ENCODE assay signal across 8 cellular contexts in the genomic region with DNA sequence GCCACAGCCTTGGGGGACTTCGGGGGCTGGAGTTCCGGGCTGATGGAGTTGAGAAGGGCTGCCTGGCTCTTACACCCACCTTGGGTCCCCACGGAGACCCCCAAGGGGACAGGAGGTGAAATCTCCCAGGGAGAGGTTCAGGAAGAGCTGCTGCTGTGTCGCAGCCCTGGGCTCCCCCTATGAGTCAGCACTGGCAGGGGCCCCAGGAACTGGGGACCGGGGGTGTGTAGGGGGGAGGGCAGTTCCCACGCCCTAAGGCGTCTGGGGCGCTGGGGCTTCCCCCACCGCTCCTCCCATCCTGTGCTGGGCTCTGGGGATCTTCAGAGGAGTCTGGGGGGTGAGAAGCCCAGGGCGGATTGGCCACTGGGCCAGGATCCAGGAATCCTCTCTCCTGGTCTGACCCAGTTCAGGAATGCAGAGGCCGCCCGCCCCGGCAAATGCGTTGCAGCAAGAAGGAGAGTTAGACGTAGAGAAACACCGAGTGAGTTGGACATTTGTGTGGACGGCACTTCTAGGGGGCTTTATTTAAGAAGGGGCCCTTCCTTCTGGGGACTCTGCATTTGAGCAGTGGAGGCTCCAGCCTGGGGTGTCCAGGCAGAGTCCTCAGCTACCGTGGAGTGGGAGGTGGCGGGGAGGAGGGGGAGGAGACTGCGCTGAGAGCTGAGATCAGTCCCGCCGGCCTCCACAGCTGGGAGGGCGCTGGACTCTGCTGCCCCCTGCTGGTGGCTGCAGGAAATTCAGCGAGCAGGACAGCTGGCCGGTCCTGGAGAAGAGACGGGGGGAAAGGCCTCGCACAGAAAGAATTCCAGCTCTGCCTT. TPM values are rescaled to one million over a fixed set of nuclear protein-coding genes. Genes with fewer than 3 reads are reported as not detected.
A peak's percentile ranks its signal among the peaks of the same experiment; 100 is the strongest.
DNase-seq lines count a peak whose midpoint lies in the region; ATAC-seq, FAIRE-seq and TF ChIP-seq lines count a peak whose summit lies in the region.

No MANE protein-coding gene starts in this region.

- TF ChIP-seq RAD21 in SK-N-SH (IDR thresholded peaks at IDR 0.05; ENCODE audit: low read length), result peak; percentile 95

- peak; percentile 84 to 93 (median 90) for ATAC-seq in pancreas

- H3K27ac ChIP-seq in SK-N-SH (ENCODE audit: low read depth in 2 of 2, low read length in 1 of 2) (peak overlapping the region; percentile 82 to 98), pancreas (peak overlapping the region; percentile 59 to 87 (median 75)), thyroid gland (peak overlapping the region; percentile 75 to 92 (median 89))

- CTCF ChIA-PET in SK-N-SH (lab: Yijun Ruan, JAX), result interaction anchor here (0.6 to 8.2 kb wide), 35 partner anchors 9 to 273 kb away, joined by 3 to 133 read pairs (median 6); partner anchors contain the start of genes C19orf53, MRI1 and ZSWIM4

- no peak for FAIRE-seq in pancreas (lab: Jason Lieb, UNC)

- H3K9me3 ChIP-seq in SK-N-SH (no peaks in the 10 kb centered on the region), pancreas (no peaks in the 10 kb centered on the region), thyroid gland (no peaks in the 10 kb centered on the region)

- H3K4me3 ChIP-seq in LNCaP clone FGC (ENCODE audit: low read depth, low read length), result peak overlapping the region; percentile 44
- peak overlapping the region; percentile 39 to 61 for H3K4me3 ChIP-seq in SK-N-SH (ENCODE audit: low read depth in 2 of 2, low read length in 1 of 2)
- peak overlapping the region; percentile 14 to 42 (median 28) for H3K4me3 ChIP-seq in pancreas
- peak overlapping the region in 1 of 3 donors; percentile 20 for H3K4me3 ChIP-seq in thyroid gland (replicated peaks in 1 of 3)

- intact Hi-C loops in head of caudate nucleus (cut with DNase I), result loop anchor here (2.0 to 10.0 kb wide), 3 partner anchors 65 to 257 kb away; partner anchors contain the start of gene ZSWIM4
- intact Hi-C loops in pancreas (cut with DNase I), result loop anchor here in 2 of 3 donors (5.0 kb wide), 2 partner anchors 75 to 265 kb away; no protein-coding TSS in a partner anchor
- intact Hi-C loops in thyroid gland (cut with DNase I), result loop anchor here (2.0 kb wide), 1 partner anchor 77 kb away; no protein-coding TSS in a partner anchor

- peak overlapping the region; percentile 92 for H3K4me3 Mint-ChIP-seq in activated naive CD8-positive, alpha-beta T cell

- H4K20me1 ChIP-seq in SK-N-SH (ENCODE audit: insufficient read depth), result no peaks in the 10 kb centered on the region

- WGBS in SK-N-SH (ENCODE audit: low lambda C conversion rate), result 4% methylated on average over 22 of the region's 27 CpGs
- WGBS in pancreas, 2 donors, result 2% methylated on average over 21 to 27 of the region's 27 CpGs
- 0 to 4% methylated on average over 18 to 23 of the region's 27 CpGs for WGBS in thyroid gland, 2 donors

- POLR2A ChIA-PET in SK-N-SH (lab: Yijun Ruan, JAX), result interaction anchor here (0.5 to 2.1 kb wide), 7 partner anchors 15 to 328 kb away, joined by 3 to 9 read pairs (median 4); partner anchors contain the start of genes C19orf53 and MRI1

- H3K27me3 Mint-ChIP-seq in activated naive CD8-positive, alpha-beta T cell, result peaks cover 12% of the 10 kb centered on the region

- peak overlapping the region; percentile 96 for H3K9ac ChIP-seq in SK-N-SH

- H3K4me2 ChIP-seq in SK-N-SH, result peak overlapping the region; percentile 72

- peaks cover 17% of the 10 kb centered on the region; the same call in 1 of the 2 replicates for H3K79me2 ChIP-seq in SK-N-SH (ENCODE audit: insufficient read depth)

- TF ChIP-seq CTCF in LNCaP clone FGC (IDR thresholded peaks at IDR 0.05; ENCODE audit: control insufficient read depth, extremely low read depth, insufficient read depth), result peak; percentile 98
- TF ChIP-seq CTCF in SK-N-SH (IDR thresholded peaks at IDR 0.05), result peak; percentile 91
- TF ChIP-seq CTCF in pancreas (IDR thresholded peaks at IDR 0.05), result peak; percentile 97 to 100 (median 98)
- peak; percentile 94 to 99 (median 98) for TF ChIP-seq CTCF in thyroid gland (IDR thresholded peaks at IDR 0.05)

- H3K4me1 ChIP-seq in SK-N-SH (ENCODE audit: control insufficient read depth in 1 of 2, insufficient read depth in 2 of 2, low read depth in 1 of 2, low read length in 1 of 2) (peaks cover 9 to 20% of the 10 kb centered on the region in 2 experiments; a peak in 3 of 4 replicates), pancreas (peaks cover 3 to 8% (median 5%) of the 10 kb centered on the region in 3 donors), thyroid gland (peaks cover 5 to 22% of the 10 kb centered on the region in 2 donors)

- H3K9me2 ChIP-seq in SK-N-SH, result no peaks in the 10 kb centered on the region

- H2AFZ ChIP-seq in SK-N-SH (ENCODE audit: low read depth), result no peak overlapping the region; the same call in 1 of the 2 replicates

- H3K36me3 Mint-ChIP-seq in activated naive CD8-positive, alpha-beta T cell, result peaks cover 2% of the 10 kb centered on the region

- H3K9me3 Mint-ChIP-seq in activated naive CD8-positive, alpha-beta T cell (ENCODE audit: low read depth), result no peaks in the 10 kb centered on the region

- H3K27me3 ChIP-seq in SK-N-SH (ENCODE audit: insufficient read depth) (no peaks in the 10 kb centered on the region), pancreas (no peaks in the 10 kb centered on the region), thyroid gland (no peaks in the 10 kb centered on the region)

- peak; percentile 14 to 69; a peak in 2 of 4 replicates for TF ChIP-seq EP300 in SK-N-SH (IDR thresholded peaks at IDR 0.05; ENCODE audit: borderline replicate concordance in 1 of 2, low read depth in 1 of 2, low read length in 1 of 2)

- peak in 1 of 2 donors; percentile 77 for TF ChIP-seq POLR2A in thyroid gland (IDR thresholded peaks at IDR 0.05)

- DNase-seq in ELF-1 (ENCODE audit: low read depth, low spot score) (peak; percentile 96), H4 (ENCODE audit: low spot score) (peak; percentile 86), LNCaP clone FGC (ENCODE audit: low read depth) (no peak), SK-N-SH (peak; percentile 94), head of caudate nucleus (peak; percentile 84 to 97 (median 92)), pancreas (peak; percentile 89 to 99 (median 95)), thyroid gland (peak; percentile 94 to 95)

- H3K36me3 ChIP-seq in SK-N-SH (replicated peaks in 1 of 2; ENCODE audit: control insufficient read depth in 1 of 2, insufficient read depth in 2 of 2, low read length in 1 of 2) (no peaks in the 10 kb centered on the region), pancreas (no peaks in the 10 kb centered on the region), thyroid gland (no peaks in the 10 kb centered on the region)

- H3K27ac Mint-ChIP-seq in activated naive CD8-positive, alpha-beta T cell, result peak overlapping the region; percentile 86

- peaks cover 45% of the 10 kb centered on the region for H3K4me1 Mint-ChIP-seq in activated naive CD8-positive, alpha-beta T cell (ENCODE audit: low read depth)

- peaks cover 34% of the 10 kb centered on the region for H3F3A ChIP-seq in SK-N-SH (replicated peaks; ENCODE audit: insufficient read depth)

TF ChIP-seq in SK-N-SH, 30 proteins besides CTCF, POLR2A, EP300 and RAD21 (continues in another document):
- TF ChIP-seq RXRA (IDR thresholded peaks at IDR 0.05; ENCODE audit: borderline replicate concordance, low read depth), result peak; percentile 66; the same call in 1 of the 2 replicates
- peak; percentile 31; the same call in 1 of the 2 replicates for TF ChIP-seq TAF1 (IDR thresholded peaks at IDR 0.05; ENCODE audit: borderline replicate concordance, low read depth, low read length)
- TF ChIP-seq, protein P1, sequence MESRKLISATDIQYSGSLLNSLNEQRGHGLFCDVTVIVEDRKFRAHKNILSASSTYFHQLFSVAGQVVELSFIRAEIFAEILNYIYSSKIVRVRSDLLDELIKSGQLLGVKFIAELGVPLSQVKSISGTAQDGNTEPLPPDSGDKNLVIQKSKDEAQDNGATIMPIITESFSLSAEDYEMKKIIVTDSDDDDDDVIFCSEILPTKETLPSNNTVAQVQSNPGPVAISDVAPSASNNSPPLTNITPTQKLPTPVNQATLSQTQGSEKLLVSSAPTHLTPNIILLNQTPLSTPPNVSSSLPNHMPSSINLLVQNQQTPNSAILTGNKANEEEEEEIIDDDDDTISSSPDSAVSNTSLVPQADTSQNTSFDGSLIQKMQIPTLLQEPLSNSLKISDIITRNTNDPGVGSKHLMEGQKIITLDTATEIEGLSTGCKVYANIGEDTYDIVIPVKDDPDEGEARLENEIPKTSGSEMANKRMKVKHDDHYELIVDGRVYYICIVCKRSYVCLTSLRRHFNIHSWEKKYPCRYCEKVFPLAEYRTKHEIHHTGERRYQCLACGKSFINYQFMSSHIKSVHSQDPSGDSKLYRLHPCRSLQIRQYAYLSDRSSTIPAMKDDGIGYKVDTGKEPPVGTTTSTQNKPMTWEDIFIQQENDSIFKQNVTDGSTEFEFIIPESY (IDR thresholded peaks at IDR 0.05; ENCODE audit: borderline replicate concordance, low read depth), result no peak
- TF ChIP-seq, protein P2, sequence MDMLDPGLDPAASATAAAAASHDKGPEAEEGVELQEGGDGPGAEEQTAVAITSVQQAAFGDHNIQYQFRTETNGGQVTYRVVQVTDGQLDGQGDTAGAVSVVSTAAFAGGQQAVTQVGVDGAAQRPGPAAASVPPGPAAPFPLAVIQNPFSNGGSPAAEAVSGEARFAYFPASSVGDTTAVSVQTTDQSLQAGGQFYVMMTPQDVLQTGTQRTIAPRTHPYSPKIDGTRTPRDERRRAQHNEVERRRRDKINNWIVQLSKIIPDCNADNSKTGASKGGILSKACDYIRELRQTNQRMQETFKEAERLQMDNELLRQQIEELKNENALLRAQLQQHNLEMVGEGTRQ (IDR thresholded peaks at IDR 0.05; ENCODE audit: borderline replicate concordance, low read depth, low read length), result no peak

RNA-seq across cellular contexts. Expression of gene NANOS3, which starts 15.0 kb away (rescaled TPM):
- total RNA-seq in H4 (2014; rRNA removed; shearing (Covaris generic)), result not detected in 2 replicates
- 0.53 and 0.57 TPM in 2 replicates for polyA plus RNA-seq in SK-N-SH (2012; rRNA removed)
- 0.63 and 0.71 TPM in 2 replicates for polyA plus RNA-seq in SK-N-SH (2012; cell fraction: cytosol; rRNA removed)
- 1.7 and 4.4 TPM in 2 replicates for polyA plus RNA-seq in SK-N-SH (2012; cell fraction: nucleus; rRNA removed)
- total RNA-seq in pancreas, result 1 to 10 TPM in 1 of 6 donors, under 1 TPM in 3, not detected in 2; 0.39 to 1.4 (median 0.62) TPM
- polyA plus RNA-seq in pancreas, result 1 to 10 TPM in 1 of 2 donors, under 1 TPM in 1; 0.65 to 3.1 TPM
- total RNA-seq in thyroid gland, result not detected

RNA-seq across cellular contexts. Expression of gene BRME1, which starts 44.0 kb away (rescaled TPM):
- 2.3 and 5.3 TPM in 2 replicates for total RNA-seq in H4 (2014; rRNA removed; shearing (Covaris generic))
- polyA plus RNA-seq in SK-N-SH (2012; rRNA removed), result 1.5 and 1.8 TPM in 2 replicates
- polyA plus RNA-seq in SK-N-SH (2012; cell fraction: cytosol; rRNA removed), result 0.51 and 0.89 TPM in 2 replicates
- polyA plus RNA-seq in SK-N-SH (2012; cell fraction: nucleus; rRNA removed), result 5.1 and 5.3 TPM in 2 replicates
- 1 to 10 TPM; 2.6 to 4.5 (median 3.9) TPM for total RNA-seq in pancreas
- polyA plus RNA-seq in pancreas, result 10 to 100 TPM in 1 of 2 donors, 1 to 10 TPM in 1; 8.1 to 15.3 TPM
- total RNA-seq in thyroid gland, result 1 to 10 TPM in 3 of 4 donors, under 1 TPM in 1; 0.34 to 1.7 (median 1.0) TPM

RNA-seq across cellular contexts. Expression of gene CC2D1A, which starts 44.1 kb away (rescaled TPM):
- 13.5 and 14.9 TPM in 2 replicates for total RNA-seq in H4 (2014; rRNA removed; shearing (Covaris generic))
- polyA plus RNA-seq in SK-N-SH (2012; rRNA removed) (18.7 and 24.2 TPM in 2 replicates), pancreas (10 to 100 TPM; 57.5 to 78.6 TPM)
- 8.1 and 13.2 TPM in 2 replicates for polyA plus RNA-seq in SK-N-SH (2012; cell fraction: cytosol; rRNA removed)
- polyA plus RNA-seq in SK-N-SH (2012; cell fraction: nucleus; rRNA removed), result 97.6 and 109 TPM in 2 replicates
- total RNA-seq in pancreas (10 to 100 TPM; 23.0 to 29.7 (median 26.2) TPM), thyroid gland (10 to 100 TPM; 29.3 to 36.4 (median 31.3) TPM)
